2 cellular contexts compared by ENCODE assay signal in the genomic region with DNA sequence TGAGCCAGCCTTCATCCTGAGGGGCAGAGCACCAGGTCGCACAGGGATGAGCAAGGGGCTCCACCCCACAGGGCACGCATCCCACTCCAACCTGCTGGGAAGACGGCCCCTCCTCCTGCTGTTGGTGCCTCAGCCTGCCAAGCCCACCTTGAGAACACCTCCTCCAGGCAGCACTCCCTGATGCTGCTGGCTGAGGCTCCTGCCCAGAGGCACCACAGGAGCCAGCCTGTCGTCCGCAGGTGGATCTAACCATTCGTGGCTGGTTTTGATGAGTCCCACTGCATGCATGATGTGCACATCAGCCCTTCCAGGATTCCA.
TF ChIP-seq lines count a peak whose summit lies in the region.

No MANE protein-coding gene starts in this region.

TF ChIP-seq in A549, 52 proteins besides CTCF, POLR2A, EP300 and RAD21 (continued from another document):
- no peak for TF ChIP-seq HOXB13 (CRISPR knock-in tag; IDR thresholded peaks at IDR 0.05; ENCODE audit: low read depth)
- peak; percentile 21 for TF ChIP-seq ZFP36 (IDR thresholded peaks at IDR 0.05; ENCODE audit: borderline replicate concordance, partially characterized antibody)
- no peak for TF ChIP-seq CHD2 (IDR thresholded peaks at IDR 0.05; ENCODE audit: low read length, partially characterized antibody)
- TF ChIP-seq TP53 (CRISPR knock-in tag; IDR thresholded peaks at IDR 0.05): no peak
- TF ChIP-seq, protein P1, sequence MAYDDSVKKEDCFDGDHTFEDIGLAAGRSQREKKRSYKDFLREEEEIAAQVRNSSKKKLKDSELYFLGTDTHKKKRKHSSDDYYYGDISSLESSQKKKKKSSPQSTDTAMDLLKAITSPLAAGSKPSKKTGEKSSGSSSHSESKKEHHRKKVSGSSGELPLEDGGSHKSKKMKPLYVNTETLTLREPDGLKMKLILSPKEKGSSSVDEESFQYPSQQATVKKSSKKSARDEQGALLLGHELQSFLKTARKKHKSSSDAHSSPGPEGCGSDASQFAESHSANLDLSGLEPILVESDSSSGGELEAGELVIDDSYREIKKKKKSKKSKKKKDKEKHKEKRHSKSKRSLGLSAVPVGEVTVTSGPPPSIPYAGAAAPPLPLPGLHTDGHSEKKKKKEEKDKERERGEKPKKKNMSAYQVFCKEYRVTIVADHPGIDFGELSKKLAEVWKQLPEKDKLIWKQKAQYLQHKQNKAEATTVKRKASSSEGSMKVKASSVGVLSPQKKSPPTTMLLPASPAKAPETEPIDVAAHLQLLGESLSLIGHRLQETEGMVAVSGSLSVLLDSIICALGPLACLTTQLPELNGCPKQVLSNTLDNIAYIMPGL (CRISPR knock-in tag; IDR thresholded peaks at IDR 0.05; ENCODE audit: borderline replicate concordance): no peak

TF ChIP-seq in K562, 482 proteins besides CTCF, POLR2A, EP300 and RAD21 (continued from another document):
- peak; percentile 54 for TF ChIP-seq ZFP36 (IDR thresholded peaks at IDR 0.05; ENCODE audit: low read depth, low read length, partially characterized antibody)
- no peak for TF ChIP-seq SRF (CRISPR knock-in tag; IDR thresholded peaks at IDR 0.05)
- TF ChIP-seq PURB (CRISPR knock-in tag; IDR thresholded peaks at IDR 0.05; ENCODE audit: low read depth): no peak
- TF ChIP-seq GABPA (tag; conservative IDR thresholded peaks at IDR 0.05; ENCODE audit: low read depth): no peak
- no peak for TF ChIP-seq KDM1A (IDR thresholded peaks at IDR 0.05)
- no peak for TF ChIP-seq ZNF778 (CRISPR knock-in tag; IDR thresholded peaks at IDR 0.05)
- no peak for TF ChIP-seq SREBF2 (CRISPR knock-in tag; IDR thresholded peaks at IDR 0.05)
